In the genomic region with DNA sequence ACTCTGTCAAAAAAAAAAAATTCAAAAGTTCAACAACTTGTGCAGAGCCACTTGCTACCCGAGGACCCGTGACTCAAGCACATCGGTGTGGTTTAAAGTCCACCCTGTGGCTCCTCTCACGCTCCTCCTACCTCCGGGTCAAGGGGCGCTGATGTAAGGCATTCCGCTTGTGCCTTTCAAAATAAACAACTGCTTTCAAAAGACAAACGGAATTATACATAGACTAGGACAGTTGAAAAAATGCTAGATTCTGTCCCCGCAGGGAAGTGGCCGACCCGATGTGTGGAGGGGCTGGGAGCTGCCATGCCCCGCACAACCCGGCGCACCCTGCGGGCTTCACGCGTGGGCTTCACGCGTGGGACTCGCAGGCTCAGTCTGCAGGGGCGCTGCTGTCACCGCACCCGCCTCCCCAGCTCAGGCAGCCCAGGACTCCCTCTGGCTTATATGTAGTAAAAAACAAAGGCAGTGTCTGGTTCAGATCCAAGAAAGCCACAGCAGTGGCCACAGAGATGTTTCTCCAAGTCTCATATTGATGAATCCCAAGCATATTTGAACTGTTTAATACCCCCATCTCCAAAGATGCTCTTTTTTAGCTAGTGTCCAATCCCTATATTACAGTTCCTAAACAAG, we compare ENCODE assay signal across 8 cellular contexts.
DNase-seq lines count a peak whose midpoint lies in the region; ATAC-seq and TF ChIP-seq lines count a peak whose summit lies in the region.

No MANE protein-coding gene starts in this region.

- no peaks in the 10 kb centered on the region for H3K27me3 ChIP-seq in neuron (ENCODE audit: insufficient read depth, low read length)

- peak overlapping the region; percentile 51 for H2AFZ ChIP-seq in neuron (ENCODE audit: low read depth, low read length)

- ATAC-seq in GM18858 (IDR thresholded peaks at IDR 0.05; ENCODE audit: unreplicated experiment) (peak; percentile 22), HG03135 (IDR thresholded peaks at IDR 0.05; ENCODE audit: unreplicated experiment) (peak; percentile 11), HG02798 (IDR thresholded peaks at IDR 0.05; ENCODE audit: poor library complexity, unreplicated experiment) (no peak)

- H3K4me3 ChIP-seq in choroid plexus epithelial cell (ENCODE audit: low read depth, low read length) (peak overlapping the region; percentile 56), neuron (ENCODE audit: low read length) (no peak overlapping the region)

- no peaks in the 10 kb centered on the region for H3K36me3 ChIP-seq in neuron (ENCODE audit: insufficient read depth, low read length)

- TF ChIP-seq CTCF in choroid plexus epithelial cell (conservative IDR thresholded peaks at IDR 0.05; ENCODE audit: low read depth, low read length), result no peak

- H3K9me3 ChIP-seq in neuron (ENCODE audit: low read length), result no peaks in the 10 kb centered on the region

- DNase-seq in choroid plexus epithelial cell (ENCODE audit: low read depth) (peak; percentile 92), A172 (ENCODE audit: low spot score) (no peak), NK-92 (lab: John Stamatoyannopoulos, UW; ENCODE audit: unreplicated experiment) (no peak), superior temporal gyrus (ENCODE audit: extremely low spot score) (no peak)

- no peaks in the 10 kb centered on the region for H3K4me1 ChIP-seq in neuron (ENCODE audit: insufficient read depth, low read length)
